In the genomic region with DNA sequence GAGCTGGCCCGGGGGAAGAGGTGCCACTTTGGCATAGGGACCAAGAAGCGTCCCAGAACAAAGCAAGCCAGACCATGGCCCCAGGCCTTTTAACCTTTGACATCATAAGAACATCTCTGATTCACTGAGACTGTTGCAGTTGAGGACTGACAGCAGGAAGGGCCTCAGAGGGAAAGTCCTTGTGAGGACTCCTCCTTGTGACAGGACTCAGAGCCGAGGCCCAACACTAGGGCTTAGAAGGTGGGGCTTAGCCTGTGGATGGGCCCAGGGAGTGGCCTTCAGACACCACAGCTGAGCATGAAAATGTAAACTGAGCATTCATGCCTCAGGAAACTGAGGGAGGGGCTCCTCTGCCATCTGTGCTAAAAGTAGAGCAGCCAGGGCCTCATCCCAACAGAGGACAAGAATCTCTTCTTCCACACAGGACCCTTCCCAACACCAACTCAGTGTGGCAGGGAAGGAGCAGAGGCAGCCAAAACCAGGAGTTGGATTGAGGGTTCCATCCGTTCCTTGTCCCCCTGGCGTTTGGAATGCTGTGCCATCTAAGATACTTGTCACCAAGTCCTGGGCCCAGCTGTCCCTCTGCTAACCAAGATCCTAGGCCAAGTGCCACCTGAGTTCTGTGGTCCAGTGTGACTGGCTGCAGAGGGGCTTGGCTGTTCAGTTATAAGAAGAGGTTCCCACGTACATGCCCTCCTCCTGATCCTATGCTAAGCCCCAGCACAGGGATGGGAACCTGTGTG, we compare ENCODE assay signal across 2 cellular contexts.
TF ChIP-seq lines count a peak whose summit lies in the region.

No MANE protein-coding gene starts in this region.

TF ChIP-seq in A549, 52 proteins besides CTCF, POLR2A, EP300 and RAD21:
- TF ChIP-seq, protein P1, sequence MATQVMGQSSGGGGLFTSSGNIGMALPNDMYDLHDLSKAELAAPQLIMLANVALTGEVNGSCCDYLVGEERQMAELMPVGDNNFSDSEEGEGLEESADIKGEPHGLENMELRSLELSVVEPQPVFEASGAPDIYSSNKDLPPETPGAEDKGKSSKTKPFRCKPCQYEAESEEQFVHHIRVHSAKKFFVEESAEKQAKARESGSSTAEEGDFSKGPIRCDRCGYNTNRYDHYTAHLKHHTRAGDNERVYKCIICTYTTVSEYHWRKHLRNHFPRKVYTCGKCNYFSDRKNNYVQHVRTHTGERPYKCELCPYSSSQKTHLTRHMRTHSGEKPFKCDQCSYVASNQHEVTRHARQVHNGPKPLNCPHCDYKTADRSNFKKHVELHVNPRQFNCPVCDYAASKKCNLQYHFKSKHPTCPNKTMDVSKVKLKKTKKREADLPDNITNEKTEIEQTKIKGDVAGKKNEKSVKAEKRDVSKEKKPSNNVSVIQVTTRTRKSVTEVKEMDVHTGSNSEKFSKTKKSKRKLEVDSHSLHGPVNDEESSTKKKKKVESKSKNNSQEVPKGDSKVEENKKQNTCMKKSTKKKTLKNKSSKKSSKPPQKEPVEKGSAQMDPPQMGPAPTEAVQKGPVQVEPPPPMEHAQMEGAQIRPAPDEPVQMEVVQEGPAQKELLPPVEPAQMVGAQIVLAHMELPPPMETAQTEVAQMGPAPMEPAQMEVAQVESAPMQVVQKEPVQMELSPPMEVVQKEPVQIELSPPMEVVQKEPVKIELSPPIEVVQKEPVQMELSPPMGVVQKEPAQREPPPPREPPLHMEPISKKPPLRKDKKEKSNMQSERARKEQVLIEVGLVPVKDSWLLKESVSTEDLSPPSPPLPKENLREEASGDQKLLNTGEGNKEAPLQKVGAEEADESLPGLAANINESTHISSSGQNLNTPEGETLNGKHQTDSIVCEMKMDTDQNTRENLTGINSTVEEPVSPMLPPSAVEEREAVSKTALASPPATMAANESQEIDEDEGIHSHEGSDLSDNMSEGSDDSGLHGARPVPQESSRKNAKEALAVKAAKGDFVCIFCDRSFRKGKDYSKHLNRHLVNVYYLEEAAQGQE (IDR thresholded peaks at IDR 0.05): no peak
- TF ChIP-seq RFX5 (IDR thresholded peaks at IDR 0.05): no peak
- TF ChIP-seq HOXB5 (CRISPR knock-in tag; IDR thresholded peaks at IDR 0.05): no peak
- TF ChIP-seq, protein P2, sequence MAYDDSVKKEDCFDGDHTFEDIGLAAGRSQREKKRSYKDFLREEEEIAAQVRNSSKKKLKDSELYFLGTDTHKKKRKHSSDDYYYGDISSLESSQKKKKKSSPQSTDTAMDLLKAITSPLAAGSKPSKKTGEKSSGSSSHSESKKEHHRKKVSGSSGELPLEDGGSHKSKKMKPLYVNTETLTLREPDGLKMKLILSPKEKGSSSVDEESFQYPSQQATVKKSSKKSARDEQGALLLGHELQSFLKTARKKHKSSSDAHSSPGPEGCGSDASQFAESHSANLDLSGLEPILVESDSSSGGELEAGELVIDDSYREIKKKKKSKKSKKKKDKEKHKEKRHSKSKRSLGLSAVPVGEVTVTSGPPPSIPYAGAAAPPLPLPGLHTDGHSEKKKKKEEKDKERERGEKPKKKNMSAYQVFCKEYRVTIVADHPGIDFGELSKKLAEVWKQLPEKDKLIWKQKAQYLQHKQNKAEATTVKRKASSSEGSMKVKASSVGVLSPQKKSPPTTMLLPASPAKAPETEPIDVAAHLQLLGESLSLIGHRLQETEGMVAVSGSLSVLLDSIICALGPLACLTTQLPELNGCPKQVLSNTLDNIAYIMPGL (CRISPR knock-in tag; IDR thresholded peaks at IDR 0.05; ENCODE audit: borderline replicate concordance): no peak
- TF ChIP-seq SREBF2 (IDR thresholded peaks at IDR 0.05): no peak

TF ChIP-seq in K562, 482 proteins besides CTCF, POLR2A, EP300 and RAD21 (continued from another document):
- TF ChIP-seq, protein P3, sequence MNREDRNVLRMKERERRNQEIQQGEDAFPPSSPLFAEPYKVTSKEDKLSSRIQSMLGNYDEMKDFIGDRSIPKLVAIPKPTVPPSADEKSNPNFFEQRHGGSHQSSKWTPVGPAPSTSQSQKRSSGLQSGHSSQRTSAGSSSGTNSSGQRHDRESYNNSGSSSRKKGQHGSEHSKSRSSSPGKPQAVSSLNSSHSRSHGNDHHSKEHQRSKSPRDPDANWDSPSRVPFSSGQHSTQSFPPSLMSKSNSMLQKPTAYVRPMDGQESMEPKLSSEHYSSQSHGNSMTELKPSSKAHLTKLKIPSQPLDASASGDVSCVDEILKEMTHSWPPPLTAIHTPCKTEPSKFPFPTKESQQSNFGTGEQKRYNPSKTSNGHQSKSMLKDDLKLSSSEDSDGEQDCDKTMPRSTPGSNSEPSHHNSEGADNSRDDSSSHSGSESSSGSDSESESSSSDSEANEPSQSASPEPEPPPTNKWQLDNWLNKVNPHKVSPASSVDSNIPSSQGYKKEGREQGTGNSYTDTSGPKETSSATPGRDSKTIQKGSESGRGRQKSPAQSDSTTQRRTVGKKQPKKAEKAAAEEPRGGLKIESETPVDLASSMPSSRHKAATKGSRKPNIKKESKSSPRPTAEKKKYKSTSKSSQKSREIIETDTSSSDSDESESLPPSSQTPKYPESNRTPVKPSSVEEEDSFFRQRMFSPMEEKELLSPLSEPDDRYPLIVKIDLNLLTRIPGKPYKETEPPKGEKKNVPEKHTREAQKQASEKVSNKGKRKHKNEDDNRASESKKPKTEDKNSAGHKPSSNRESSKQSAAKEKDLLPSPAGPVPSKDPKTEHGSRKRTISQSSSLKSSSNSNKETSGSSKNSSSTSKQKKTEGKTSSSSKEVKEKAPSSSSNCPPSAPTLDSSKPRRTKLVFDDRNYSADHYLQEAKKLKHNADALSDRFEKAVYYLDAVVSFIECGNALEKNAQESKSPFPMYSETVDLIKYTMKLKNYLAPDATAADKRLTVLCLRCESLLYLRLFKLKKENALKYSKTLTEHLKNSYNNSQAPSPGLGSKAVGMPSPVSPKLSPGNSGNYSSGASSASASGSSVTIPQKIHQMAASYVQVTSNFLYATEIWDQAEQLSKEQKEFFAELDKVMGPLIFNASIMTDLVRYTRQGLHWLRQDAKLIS (CRISPR knock-in tag; IDR thresholded peaks at IDR 0.05): no peak
- TF ChIP-seq ZC3H4 (CRISPR knock-in tag; IDR thresholded peaks at IDR 0.05; ENCODE audit: borderline replicate concordance) (no peak), MTA2 (IDR thresholded peaks at IDR 0.05; ENCODE audit: low read depth) (no peak), HBP1 (CRISPR knock-in tag; IDR thresholded peaks at IDR 0.05) (no peak), XRCC3 (IDR thresholded peaks at IDR 0.05) (no peak), CBX5 (IDR thresholded peaks at IDR 0.05; ENCODE audit: borderline replicate concordance, low read depth) (no peak), MLLT1 (IDR thresholded peaks at IDR 0.05) (no peak), MTF1 (CRISPR knock-in tag; IDR thresholded peaks at IDR 0.05; ENCODE audit: borderline replicate concordance) (no peak), ETS2 (tag; IDR thresholded peaks at IDR 0.05; ENCODE audit: borderline replicate concordance, poor library complexity, severe bottlenecking) (no peak), KLF13 (tag; IDR thresholded peaks at IDR 0.05; ENCODE audit: borderline replicate concordance, low read depth) (no peak), ZBTB2 (IDR thresholded peaks at IDR 0.05) (no peak), MXI1 (IDR thresholded peaks at IDR 0.05; ENCODE audit: low read depth, low read length) (no peak)
- TF ChIP-seq, protein P4, sequence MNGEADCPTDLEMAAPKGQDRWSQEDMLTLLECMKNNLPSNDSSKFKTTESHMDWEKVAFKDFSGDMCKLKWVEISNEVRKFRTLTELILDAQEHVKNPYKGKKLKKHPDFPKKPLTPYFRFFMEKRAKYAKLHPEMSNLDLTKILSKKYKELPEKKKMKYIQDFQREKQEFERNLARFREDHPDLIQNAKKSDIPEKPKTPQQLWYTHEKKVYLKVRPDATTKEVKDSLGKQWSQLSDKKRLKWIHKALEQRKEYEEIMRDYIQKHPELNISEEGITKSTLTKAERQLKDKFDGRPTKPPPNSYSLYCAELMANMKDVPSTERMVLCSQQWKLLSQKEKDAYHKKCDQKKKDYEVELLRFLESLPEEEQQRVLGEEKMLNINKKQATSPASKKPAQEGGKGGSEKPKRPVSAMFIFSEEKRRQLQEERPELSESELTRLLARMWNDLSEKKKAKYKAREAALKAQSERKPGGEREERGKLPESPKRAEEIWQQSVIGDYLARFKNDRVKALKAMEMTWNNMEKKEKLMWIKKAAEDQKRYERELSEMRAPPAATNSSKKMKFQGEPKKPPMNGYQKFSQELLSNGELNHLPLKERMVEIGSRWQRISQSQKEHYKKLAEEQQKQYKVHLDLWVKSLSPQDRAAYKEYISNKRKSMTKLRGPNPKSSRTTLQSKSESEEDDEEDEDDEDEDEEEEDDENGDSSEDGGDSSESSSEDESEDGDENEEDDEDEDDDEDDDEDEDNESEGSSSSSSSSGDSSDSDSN (IDR thresholded peaks at IDR 0.05; ENCODE audit: borderline replicate concordance in 1 of 2, low read depth in 2 of 2, low read length in 2 of 2): no peak
TF ChIP-seq in K562: peak in this region for 0.
